1 cellular context compared by ENCODE assay signal in genomic region chr9:37408933-37409710, GRCh38.
TF ChIP-seq lines count a peak whose summit lies in the region.

No MANE protein-coding gene starts in this region.

TF ChIP-seq in K562, 482 proteins besides CTCF, POLR2A, EP300 and RAD21 (continued from another document and continues in another):
- TF ChIP-seq DEAF1 (CRISPR knock-in tag; IDR thresholded peaks at IDR 0.05) (no peak), TEAD1 (CRISPR knock-in tag; IDR thresholded peaks at IDR 0.05) (no peak), CBFA2T3 (IDR thresholded peaks at IDR 0.05) (peak; percentile 68), KLF16 (IDR thresholded peaks at IDR 0.05) (no peak), USF2 (CRISPR knock-in tag; IDR thresholded peaks at IDR 0.05) (no peak), CBFA2T2 (conservative IDR thresholded peaks at IDR 0.05) (peak; percentile 65), U2AF2 (optimal IDR thresholded peaks at IDR 0.05; ENCODE audit: low read depth, low read length) (no peak), MLLT1 (IDR thresholded peaks at IDR 0.05) (no peak), RBBP5 (IDR thresholded peaks at IDR 0.05; ENCODE audit: borderline replicate concordance, insufficient read depth, low read length, poor library complexity, severe bottlenecking) (no peak), MYBL2 (IDR thresholded peaks at IDR 0.05; ENCODE audit: low read depth) (no peak), MYBL2 (CRISPR knock-in tag; IDR thresholded peaks at IDR 0.05; ENCODE audit: borderline replicate concordance) (no peak), TCF7L2 (IDR thresholded peaks at IDR 0.05; ENCODE audit: low read depth, low read length) (no peak), E2F6 (IDR thresholded peaks at IDR 0.05; ENCODE audit: borderline replicate concordance in 1 of 2, extremely low read depth in 1 of 2, insufficient read depth in 1 of 2, insufficient read length in 1 of 2, low read depth in 1 of 2, low read length in 1 of 2, poor library complexity in 1 of 2, severe bottlenecking in 1 of 2) (peak in 1 of 2 experiments; percentile 9), ZNF24 (IDR thresholded peaks at IDR 0.05) (no peak), XRCC5 (IDR thresholded peaks at IDR 0.05; ENCODE audit: low read depth, low read length) (no peak), ZBTB7A (IDR thresholded peaks at IDR 0.05; ENCODE audit: borderline replicate concordance, control insufficient read depth, low read depth, low read length) (peak; percentile 50; the same call in 1 of the 2 replicates), ARID3A (IDR thresholded peaks at IDR 0.05; ENCODE audit: borderline replicate concordance, low read depth, low read length) (no peak), STAT5B (CRISPR knock-in tag; IDR thresholded peaks at IDR 0.05) (no peak), BRF2 (IDR thresholded peaks at IDR 0.05; ENCODE audit: borderline replicate concordance, insufficient read depth, insufficient read length) (no peak), SRSF1 (IDR thresholded peaks at IDR 0.05; ENCODE audit: low read depth, low read length) (no peak), ZKSCAN8 (CRISPR knock-in tag; IDR thresholded peaks at IDR 0.05) (no peak), HMGN3 (IDR thresholded peaks at IDR 0.05; ENCODE audit: borderline replicate concordance, extremely low read depth, insufficient read length, low read depth, low read length) (no peak), SMAD3 (CRISPR knock-in tag; conservative IDR thresholded peaks at IDR 0.05) (no peak), CTCFL (IDR thresholded peaks at IDR 0.05; ENCODE audit: borderline replicate concordance, insufficient read depth, low read depth, low read length, poor library complexity, severe bottlenecking) (peak; percentile 68), NR2F6 (CRISPR knock-in tag; IDR thresholded peaks at IDR 0.05) (no peak), YY1 (IDR thresholded peaks at IDR 0.05; ENCODE audit: borderline replicate concordance in 1 of 3, control insufficient read depth in 1 of 3, extremely low read depth in 1 of 3, insufficient read depth in 3 of 3, insufficient read length in 1 of 3, insufficient replicate concordance in 2 of 3, low read depth in 1 of 3, low read length in 2 of 3) (no peak), ZNF174 (CRISPR knock-in tag; IDR thresholded peaks at IDR 0.05) (no peak), CREBBP (IDR thresholded peaks at IDR 0.05; ENCODE audit: low read depth, low read length) (no peak), CBX1 (IDR thresholded peaks at IDR 0.05; ENCODE audit: low read depth) (no peak), HDAC3 (IDR thresholded peaks at IDR 0.05; ENCODE audit: borderline replicate concordance, partially characterized antibody) (no peak), AFF4 (CRISPR knock-in tag; IDR thresholded peaks at IDR 0.05) (no peak), MAX (CRISPR knock-in tag; IDR thresholded peaks at IDR 0.05) (peak; percentile 75), NONO (IDR thresholded peaks at IDR 0.05; ENCODE audit: low read depth in 2 of 2, low read length in 1 of 2) (no peak), PPARD (CRISPR knock-in tag; IDR thresholded peaks at IDR 0.05) (no peak), ZNF217 (CRISPR knock-in tag; IDR thresholded peaks at IDR 0.05) (no peak), ESRRA (IDR thresholded peaks at IDR 0.05; ENCODE audit: borderline replicate concordance, low read depth) (peak; percentile 72; the same call in 1 of the 2 replicates), GTF2A2 (tag; IDR thresholded peaks at IDR 0.05) (no peak), NRF1 (conservative IDR thresholded peaks at IDR 0.05 in 1 of 2, IDR thresholded peaks at IDR 0.05 in 1 of 2) (peak; percentile 39 to 53; a peak in 3 of 4 replicates), GTF3C2 (IDR thresholded peaks at IDR 0.05; ENCODE audit: borderline replicate concordance, extremely low read depth, insufficient read length) (no peak), GMEB1 (CRISPR knock-in tag; IDR thresholded peaks at IDR 0.05) (no peak), NFXL1 (CRISPR knock-in tag; IDR thresholded peaks at IDR 0.05) (no peak)
